Comparison of ENCODE assay signal across 19 cellular contexts in the genomic region with DNA sequence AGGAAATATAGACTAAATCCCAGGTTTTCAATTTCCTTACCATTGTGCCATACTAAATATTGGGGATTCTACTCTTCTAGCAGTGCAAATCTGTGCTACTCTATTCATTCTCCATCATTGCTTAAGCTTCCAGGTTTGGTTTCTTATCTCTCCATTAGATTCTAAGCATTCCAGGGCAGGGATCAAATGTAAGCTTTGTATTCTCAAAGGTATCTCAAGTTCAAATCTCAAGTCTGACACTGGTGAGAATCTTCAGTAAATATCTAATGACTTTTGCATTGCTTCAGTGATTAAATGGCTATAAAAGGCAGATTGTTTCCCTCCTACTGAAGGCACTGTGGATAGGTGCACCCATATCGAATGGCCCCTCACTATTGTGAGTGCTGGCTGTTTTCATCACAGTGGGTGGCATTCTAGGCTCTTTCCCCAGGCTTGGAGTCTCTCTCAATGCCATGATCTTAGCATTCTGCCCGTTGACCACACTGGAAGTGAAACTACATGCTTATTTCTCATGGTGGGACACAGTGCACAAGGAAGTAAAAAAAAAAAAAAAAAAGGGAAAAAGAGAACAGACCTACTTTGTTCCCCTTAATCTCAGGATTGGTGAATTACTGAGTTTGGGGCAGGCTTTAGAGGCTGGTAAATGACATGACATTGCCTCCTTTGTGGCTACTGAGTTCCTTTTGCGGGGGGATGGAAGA. TPM values are rescaled to one million over a fixed set of nuclear protein-coding genes. Genes with fewer than 3 reads are reported as not detected.
DNase-seq lines count a peak whose midpoint lies in the region; ATAC-seq, FAIRE-seq and TF ChIP-seq lines count a peak whose summit lies in the region.
"Had no signal": no experiment of that assay in that cellular context is flagged by ENCODE, and none has a peak within 500 bp of the region (broad histone marks: within the 10 kb centered on the region; RNA-seq: fewer than 3 reads in every experiment).

No MANE protein-coding gene starts in this region.

- TF ChIP-seq CTCF in A549 (IDR thresholded peaks at IDR 0.05): no peak
- TF ChIP-seq CTCF in hepatocyte (IDR thresholded peaks at IDR 0.05; ENCODE audit: poor library complexity): no peak
- TF ChIP-seq CTCF in thyroid gland (IDR thresholded peaks at IDR 0.05): no peak

- POLR2A ChIA-PET in A549 (lab: Yijun Ruan, JAX): no interaction called here

- peak in 1 of 2 experiments; percentile 54; a peak in 3 of 6 replicates for ATAC-seq in A549

- 56% methylated on average over 3 of the region's 3 CpGs for WGBS in A549 (ENCODE audit: missing lambda C conversion rate)
- WGBS in hepatocyte (ENCODE audit: low lambda C conversion rate, missing lambda C conversion rate): 62% methylated on average over 3 of the region's 3 CpGs
- WGBS in thyroid gland, 2 donors: 67 to 73% methylated on average over 3 of the region's 3 CpGs

- TF ChIP-seq EP300 in A549 (IDR thresholded peaks at IDR 0.05): no peak

- H3K4me2 ChIP-seq in A549 (peak overlapping the region; percentile 35; the same call in 2 of the 3 replicates), hepatocyte (no peak overlapping the region)

- H3K36me3 ChIP-seq in hepatocyte (replicated peaks; ENCODE audit: insufficient read depth, low read depth) (no peaks in the 10 kb centered on the region), thyroid gland (no peaks in the 10 kb centered on the region)
- H3K36me3 ChIP-seq: stomach had no signal

- H3K27ac ChIP-seq in A549 (peak overlapping the region; percentile 36 to 76; a peak in 3 of 6 replicates), hepatocyte (peak overlapping the region; percentile 50), thyroid gland (no peak overlapping the region)
- H3K27ac ChIP-seq: stomach had no signal

- no peaks in the 10 kb centered on the region for H3K9me3 ChIP-seq in A549
- H3K9me3 ChIP-seq in hepatocyte (ENCODE audit: low read depth): no peaks in the 10 kb centered on the region
- no peaks in the 10 kb centered on the region for H3K9me3 ChIP-seq in thyroid gland
- H3K9me3 ChIP-seq: stomach had no signal

- CTCF ChIA-PET in A549 (lab: Yijun Ruan, JAX): interaction anchor here (1.2 kb wide), 1 partner anchor 22 kb away, joined by 3 read pairs; no protein-coding TSS in a partner anchor

- TF ChIP-seq POLR2A in A549 (IDR thresholded peaks at IDR 0.05; ENCODE audit: low read length) (no peak), thyroid gland (IDR thresholded peaks at IDR 0.05) (no peak)

- H3K79me2 ChIP-seq in hepatocyte: no peaks in the 10 kb centered on the region

- DNase-seq in A549 (ENCODE audit: low read depth in 1 of 2, low spot score in 1 of 2) (no peak), COLO829 (ENCODE audit: low spot score) (peak; percentile 50), RPMI8226 (peak; percentile 14), hepatocyte (ENCODE audit: low spot score) (no peak), DMS 273 (lab: John Stamatoyannopoulos, UW; ENCODE audit: unreplicated experiment) (no peak), T-helper 9 cell (no peak), AML-193 (lab: John Stamatoyannopoulos, UW) (no peak), thyroid gland (no peak)
- DNase-seq: cortex of kidney; GDM1; HCEC 1CT; MM.1S; NCI-H345; stimulated activated CD4-positive, alpha-beta T cell treated with anti-CD3 and anti-CD28 coated beads, Interleukin-2, amount 100 ng/mL, for 24 hours; stomach had no signal

- H2AFZ ChIP-seq in hepatocyte: no peak overlapping the region

- H4K20me1 ChIP-seq in hepatocyte (ENCODE audit: insufficient read depth, poor library complexity, severe bottlenecking): no peaks in the 10 kb centered on the region

- no peak for TF ChIP-seq RAD21 in A549 (conservative IDR thresholded peaks at IDR 0.05 in 1 of 2, IDR thresholded peaks at IDR 0.05 in 1 of 2)

- H3K9me2 ChIP-seq in hepatocyte (replicated peaks; ENCODE audit: insufficient read depth): no peaks in the 10 kb centered on the region

- no peaks in the 10 kb centered on the region for H3K27me3 ChIP-seq in hepatocyte
- H3K27me3 ChIP-seq in thyroid gland: no peaks in the 10 kb centered on the region
- H3K27me3 ChIP-seq: stomach had no signal

- peaks cover 39% of the 10 kb centered on the region for H3K4me1 ChIP-seq in A549
- H3K4me1 ChIP-seq in hepatocyte (ENCODE audit: insufficient read depth): peaks cover 21% of the 10 kb centered on the region
- no peaks in the 10 kb centered on the region for H3K4me1 ChIP-seq in thyroid gland

- intact Hi-C loops in thyroid gland (cut with DNase I): no loop called here

- H3K4me3 ChIP-seq in A549 (no peak overlapping the region), hepatocyte (no peak overlapping the region), thyroid gland (replicated peaks in 1 of 3) (no peak overlapping the region)
- H3K4me3 ChIP-seq: stomach had no signal

- peak; percentile 84 for FAIRE-seq in A549 (lab: Jason Lieb, UNC)
- FAIRE-seq: RCC 7860 had no signal

TF ChIP-seq in A549, 52 proteins besides CTCF, POLR2A, EP300 and RAD21:
- no peak for TF ChIP-seq POLR2AphosphoS2 (conservative IDR thresholded peaks at IDR 0.05; ENCODE audit: low read length)
- TF ChIP-seq CEBPB (IDR thresholded peaks at IDR 0.05): no peak
- TF ChIP-seq HOXA7 (CRISPR knock-in tag; IDR thresholded peaks at IDR 0.05): no peak
- no peak for TF ChIP-seq MAZ (IDR thresholded peaks at IDR 0.05; ENCODE audit: borderline replicate concordance, low read depth, low read length)
- no peak for TF ChIP-seq CHD2 (IDR thresholded peaks at IDR 0.05; ENCODE audit: low read length, partially characterized antibody)
- TF ChIP-seq, protein P1, sequence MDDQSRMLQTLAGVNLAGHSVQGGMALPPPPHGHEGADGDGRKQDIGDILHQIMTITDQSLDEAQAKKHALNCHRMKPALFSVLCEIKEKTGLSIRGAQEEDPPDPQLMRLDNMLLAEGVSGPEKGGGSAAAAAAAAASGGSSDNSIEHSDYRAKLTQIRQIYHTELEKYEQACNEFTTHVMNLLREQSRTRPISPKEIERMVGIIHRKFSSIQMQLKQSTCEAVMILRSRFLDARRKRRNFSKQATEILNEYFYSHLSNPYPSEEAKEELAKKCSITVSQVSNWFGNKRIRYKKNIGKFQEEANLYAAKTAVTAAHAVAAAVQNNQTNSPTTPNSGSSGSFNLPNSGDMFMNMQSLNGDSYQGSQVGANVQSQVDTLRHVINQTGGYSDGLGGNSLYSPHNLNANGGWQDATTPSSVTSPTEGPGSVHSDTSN (IDR thresholded peaks at IDR 0.05): no peak
- no peak for TF ChIP-seq BHLHE40 (IDR thresholded peaks at IDR 0.05; ENCODE audit: low read depth, low read length)

RNA-seq across cellular contexts. Expression of a gene that starts 28.7 kb away (rescaled TPM):
- polyA plus RNA-seq in A549 (2011; rRNA removed) (not detected in 2 replicates), A549 (2017; fragmentation: RNase III; extraction: RNeasy Plus Mini Kit Qiagen cat#74134 plus additional on column Dnase treatment) (0.03 TPM in 1 of 3 replicates, not detected in the others), hepatocyte (not detected in 2 replicates)
- polyA plus RNA-seq in A549 (2012; cell fraction: cytosol; rRNA removed): not detected in 2 replicates
- polyA plus RNA-seq in A549 (2012; cell fraction: nucleus; rRNA removed): 0.01 TPM in 1 of 2 replicates, not detected in the other
- not detected in 2 replicates for polyA minus RNA-seq in A549 (2011; rRNA and poly(A)+ RNA removed)
- total RNA-seq in hepatocyte (not detected in 2 replicates), thyroid gland (under 1 TPM in 1 of 4 donors, not detected in 3; 0.11 TPM)
- total RNA-seq: activated CD8-positive, alpha-beta memory T cell treated with anti-CD3 and anti-CD28 coated beads for 36 hours; mononuclear cell had no signal
- polyA plus RNA-seq: BJ had no signal

RNA-seq across cellular contexts. Expression of a gene that starts 40.8 kb away (rescaled TPM):
- polyA plus RNA-seq in A549 (2011; rRNA removed) (3,130 and 3,742 TPM in 2 replicates), A549 (2017; fragmentation: RNase III; extraction: RNeasy Plus Mini Kit Qiagen cat#74134 plus additional on column Dnase treatment) (6,622 to 7,955 TPM (median 7,447 TPM) in 3 replicates), hepatocyte (9,038 and 9,758 TPM in 2 replicates)
- 3,096 and 3,118 TPM in 2 replicates for polyA plus RNA-seq in A549 (2012; cell fraction: cytosol; rRNA removed)
- 460 and 1,554 TPM in 2 replicates for polyA plus RNA-seq in A549 (2012; cell fraction: nucleus; rRNA removed)
- polyA minus RNA-seq in A549 (2011; rRNA and poly(A)+ RNA removed): 852 and 1,226 TPM in 2 replicates
- total RNA-seq in hepatocyte (6,141 and 6,242 TPM in 2 replicates), thyroid gland (1,000 to 10,000 TPM in 3 of 4 donors, 100 to 1,000 TPM in 1; 854 to 2,672 (median 1,302) TPM)

Comparison
In these comparisons a context has a peak if more than half of its experiments do, and no peak if none do; other contexts are left out.
1. DNase-seq: peak in COLO829 (single experiment) and RPMI8226 (single experiment); none in A549 (0 of 2), hepatocyte (single experiment), DMS 273 (single experiment), T-helper 9 cell (single experiment), AML-193 (0 of 2) and thyroid gland (0 of 2).
2. H3K27ac ChIP-seq: peak in A549 (2 of 2) and hepatocyte (single experiment); none in thyroid gland (0 of 3).